In the genomic region with DNA sequence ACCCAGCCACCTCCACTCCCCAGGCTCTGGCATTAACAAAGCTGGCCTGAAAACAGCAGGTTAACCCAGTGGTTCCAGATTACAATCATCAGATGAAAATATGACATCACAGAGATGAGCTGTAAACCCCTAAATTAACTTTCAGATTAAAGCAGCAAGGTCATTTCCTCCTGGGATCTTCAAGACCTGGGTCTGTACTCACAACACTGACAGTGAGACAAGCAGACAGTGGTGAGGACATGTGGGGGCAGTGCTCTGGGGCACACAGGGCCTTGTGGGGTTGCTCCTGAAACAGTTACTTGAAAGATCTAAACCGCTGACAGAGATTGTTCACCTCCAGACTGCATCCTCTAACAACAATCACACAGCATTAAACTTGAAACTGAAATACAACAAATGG, we compare ENCODE assay signal across 14 cellular contexts.
"Had no signal": no experiment of that assay in that cellular context is flagged by ENCODE, and none has a peak within 500 bp of the region (broad histone marks: within the 10 kb centered on the region; RNA-seq: fewer than 3 reads in every experiment).

No MANE protein-coding gene starts in this region.

- H3K4me3 Mint-ChIP-seq: endodermal cell; nephron; stimulated activated memory B cell treated with anti-CD40 and anti-IgM and Interleukin-4, amounts not matched to agents 10 μg/mL and 1 μg/mL and 100 μg/mL, for 72 hours had no signal

- H3K9me3 Mint-ChIP-seq: stimulated activated memory B cell treated with anti-CD40 and anti-IgM and Interleukin-4, amounts not matched to agents 10 μg/mL and 1 μg/mL and 100 μg/mL, for 72 hours had no signal

- ATAC-seq: right cardiac atrium; stimulated activated memory B cell treated with anti-CD40 and anti-IgM and Interleukin-4, amounts not matched to agents 10 μg/mL and 1 μg/mL and 100 μg/mL, for 72 hours had no signal

- DNase-seq: activated CD4-positive, CD25-positive, alpha-beta regulatory T cell treated with anti-CD3 and anti-CD28 coated beads, Interleukin-2, amount 50 U/mL, for 72 hours; activated naive CD4-positive, alpha-beta T cell treated with Interleukin-2 at 50 U/mL for 16 hours; dorsolateral prefrontal cortex; endodermal cell; head of caudate nucleus; kidney glomerular epithelial cell; mesenchymal stem cell; occipital lobe; right cardiac atrium; small intestine; T-helper 9 cell; uterus had no signal

- H3K27me3 Mint-ChIP-seq: stimulated activated memory B cell treated with anti-CD40 and anti-IgM and Interleukin-4, amounts not matched to agents 10 μg/mL and 1 μg/mL and 100 μg/mL, for 72 hours had no signal

- H3K4me1 Mint-ChIP-seq: endodermal cell; nephron; stimulated activated memory B cell treated with anti-CD40 and anti-IgM and Interleukin-4, amounts not matched to agents 10 μg/mL and 1 μg/mL and 100 μg/mL, for 72 hours had no signal

- H3K27ac Mint-ChIP-seq: endodermal cell; nephron; stimulated activated memory B cell treated with anti-CD40 and anti-IgM and Interleukin-4, amounts not matched to agents 10 μg/mL and 1 μg/mL and 100 μg/mL, for 72 hours had no signal
